Comparison of ENCODE assay signal across 37 cellular contexts in genomic region chr4:145523117-145523516, GRCh38. TPM values are rescaled to one million over a fixed set of nuclear protein-coding genes. Genes with fewer than 3 reads are reported as not detected.
DNase-seq lines count a peak whose midpoint lies in the region; ATAC-seq, FAIRE-seq and TF ChIP-seq lines count a peak whose summit lies in the region.
"Had no signal": no experiment of that assay in that cellular context is flagged by ENCODE, and none has a peak within 500 bp of the region (broad histone marks: within the 10 kb centered on the region; RNA-seq: fewer than 3 reads in every experiment).

No MANE protein-coding gene starts in this region.

- H3K9me3 ChIP-seq in GM23248 (ENCODE audit: low read depth) = no peaks in the 10 kb centered on the region
- H3K9me3 ChIP-seq in OCI-LY1 (ENCODE audit: low read length) = no peaks in the 10 kb centered on the region
- no peaks in the 10 kb centered on the region for H3K9me3 ChIP-seq in left lung
- H3K9me3 ChIP-seq: colonic mucosa, gastroesophageal sphincter, mucosa of descending colon, sigmoid colon, SJCRH30, transverse colon had no signal

- DNase-seq in GM23248 (peak; percentile 66), bronchial epithelial cell (ENCODE audit: low read depth) (peak; percentile 88), foreskin keratinocyte (peak; percentile 34 to 60), T-helper 9 cell (no peak), left lung (no peak), endothelial cell (ENCODE audit: low spot score) (no peak)
- DNase-seq: ACHN; activated CD4-positive, alpha-beta T cell treated with anti-CD3 and anti-CD28 coated beads, Interleukin-2, amount 10 ng/mL, durations not matched to agents 7 days and 5 days; activated effector memory CD4-positive, alpha-beta T cell treated with anti-CD3 and anti-CD28 coated beads, Interleukin-2, amount 50 U/mL, for 16 hours; activated T-cell treated with anti-CD3 and anti-CD28 coated beads, Interleukin-2, amount 50 U/mL, for 1 hour; anterior cingulate cortex; CD4-positive, alpha-beta memory T cell; colonic mucosa; effector CD4-positive, alpha-beta T cell; H7; left cardiac atrium; mucosa of descending colon; natural killer cell; NCI-H1417; NCI-H2081 treated with DMSO at 0.1 percent for 48 hours; NCI-H226; NCI-H69; sigmoid colon; SJCRH30; stimulated activated CD4-positive, alpha-beta T cell treated with anti-CD3 and anti-CD28 coated beads, Interleukin-4, amount 100 ng/mL, for 1 hour; T1000; transverse colon had no signal

- peaks cover 11% of the 10 kb centered on the region for H3K36me3 Mint-ChIP-seq in endothelial cell (ENCODE audit: low read depth, unreplicated experiment)
- H3K36me3 Mint-ChIP-seq: activated naive CD8-positive, alpha-beta T cell; CD4-positive, alpha-beta memory T cell; natural killer cell; WTC11 had no signal

- no peaks in the 10 kb centered on the region for H3K9me3 Mint-ChIP-seq in endothelial cell (ENCODE audit: unreplicated experiment)
- H3K9me3 Mint-ChIP-seq: activated CD4-positive, alpha-beta T cell treated with anti-CD3 and anti-CD28 coated beads, Interleukin-2, amount 10 ng/mL, durations not matched to agents 7 days and 5 days; CD4-positive, alpha-beta memory T cell; natural killer cell; WTC11 had no signal

- H3K4me1 Mint-ChIP-seq in endothelial cell (ENCODE audit: unreplicated experiment) = peaks cover 11% of the 10 kb centered on the region
- H3K4me1 Mint-ChIP-seq: CD4-positive, alpha-beta memory T cell had no signal

- no peaks in the 10 kb centered on the region for H3K9me2 ChIP-seq in GM23248 (ENCODE audit: insufficient read depth)
- no peaks in the 10 kb centered on the region for H3K9me2 ChIP-seq in OCI-LY1 (ENCODE audit: low read depth, low read length)

- H3K4me1 ChIP-seq in GM23248 (ENCODE audit: insufficient read depth) = peaks cover 17% of the 10 kb centered on the region
- peaks cover 99% of the 10 kb centered on the region for H3K4me1 ChIP-seq in OCI-LY1 (ENCODE audit: insufficient read depth, low read length, severe bottlenecking)
- H3K4me1 ChIP-seq in foreskin keratinocyte = peaks cover 3% of the 10 kb centered on the region
- H3K4me1 ChIP-seq in left lung = peaks cover 0 to 7% of the 10 kb centered on the region in 2 donors
- H3K4me1 ChIP-seq: colonic mucosa had no signal

- no peak for TF ChIP-seq CTCF in OCI-LY1 (IDR thresholded peaks at IDR 0.05; ENCODE audit: low read length)
- no peak for TF ChIP-seq CTCF in bronchial epithelial cell (IDR thresholded peaks at IDR 0.05; ENCODE audit: insufficient read depth, low read length, severe bottlenecking)
- TF ChIP-seq CTCF in foreskin keratinocyte (conservative IDR thresholded peaks at IDR 0.05) = no peak
- TF ChIP-seq CTCF in left lung (IDR thresholded peaks at IDR 0.05) = no peak
- no peak for TF ChIP-seq CTCF in endothelial cell (IDR thresholded peaks at IDR 0.05; ENCODE audit: unreplicated experiment)

- H3K27ac Mint-ChIP-seq in endothelial cell (ENCODE audit: unreplicated experiment) = no peak overlapping the region
- H3K27ac Mint-ChIP-seq: activated CD4-positive, alpha-beta T cell treated with anti-CD3 and anti-CD28 coated beads, Interleukin-2, amount 10 ng/mL, durations not matched to agents 7 days and 5 days; activated naive CD8-positive, alpha-beta T cell; B cell; CD4-positive, alpha-beta memory T cell; natural killer cell had no signal

- H3K4me3 Mint-ChIP-seq in endothelial cell (ENCODE audit: unreplicated experiment) = no peak overlapping the region
- H3K4me3 Mint-ChIP-seq: activated CD4-positive, alpha-beta T cell treated with anti-CD3 and anti-CD28 coated beads, Interleukin-2, amount 10 ng/mL, durations not matched to agents 7 days and 5 days; activated naive CD8-positive, alpha-beta T cell; B cell; CD4-positive, alpha-beta memory T cell; natural killer cell; WTC11 had no signal

- ATAC-seq in foreskin keratinocyte (peak; percentile 97), GM18520 (IDR thresholded peaks at IDR 0.05; ENCODE audit: unreplicated experiment) (no peak), left lung (no peak)
- ATAC-seq: gastroesophageal sphincter, left cardiac atrium, mucosa of descending colon, natural killer cell, WTC11 had no signal

- no peak overlapping the region for H3K4me3 ChIP-seq in GM23248
- H3K4me3 ChIP-seq in OCI-LY1 (ENCODE audit: low read depth, low read length, poor library complexity, severe bottlenecking) = peak overlapping the region; percentile 58
- no peak overlapping the region for H3K4me3 ChIP-seq in bronchial epithelial cell (ENCODE audit: low read depth, low read length)
- H3K4me3 ChIP-seq in left lung = no peak overlapping the region
- H3K4me3 ChIP-seq: cardiac muscle cell, colonic mucosa, gastroesophageal sphincter, hepatocyte, mucosa of descending colon, sigmoid colon, SJCRH30, transverse colon had no signal

- H4K20me1 ChIP-seq in GM23248 (ENCODE audit: insufficient read depth) = no peaks in the 10 kb centered on the region
- H4K20me1 ChIP-seq in OCI-LY1 (ENCODE audit: insufficient read depth, low read length) = no peaks in the 10 kb centered on the region

- H3K9ac ChIP-seq in GM23248 (no peak overlapping the region), OCI-LY1 (ENCODE audit: low read length) (peak overlapping the region; percentile 78)

- H3F3A ChIP-seq in GM23248 (ENCODE audit: insufficient read depth) = peaks cover 21% of the 10 kb centered on the region
- no peaks in the 10 kb centered on the region for H3F3A ChIP-seq in OCI-LY1 (ENCODE audit: insufficient read depth, low read length)

- in situ Hi-C loops in GM23248 (cut with MboI) = no loop called here

- no peaks in the 10 kb centered on the region; the same call in 1 of the 2 replicates for H3K36me3 ChIP-seq in GM23248 (ENCODE audit: low read depth)
- H3K36me3 ChIP-seq in OCI-LY1 (ENCODE audit: insufficient read depth, low read length) = peaks cover 39% of the 10 kb centered on the region
- H3K36me3 ChIP-seq in bronchial epithelial cell (ENCODE audit: control insufficient read depth, insufficient read depth, low read length) = no peaks in the 10 kb centered on the region
- no peaks in the 10 kb centered on the region for H3K36me3 ChIP-seq in left lung
- H3K36me3 ChIP-seq: cardiac muscle cell, colonic mucosa, gastroesophageal sphincter, sigmoid colon, transverse colon had no signal

- H3K4me2 ChIP-seq in GM23248 (ENCODE audit: unreplicated experiment) = no peak overlapping the region
- peak overlapping the region; percentile 77 for H3K4me2 ChIP-seq in OCI-LY1 (ENCODE audit: low read length)
- H3K4me2 ChIP-seq: hepatocyte had no signal

- H2AFZ ChIP-seq in GM23248 (no peak overlapping the region), OCI-LY1 (ENCODE audit: low read length) (no peak overlapping the region)
- H2AFZ ChIP-seq: hepatocyte had no signal

- FAIRE-seq in bronchial epithelial cell (lab: Jason Lieb, UNC) = no peak
- FAIRE-seq: GM18507, RCC 7860 had no signal

- H3K79me2 ChIP-seq in GM23248 (ENCODE audit: insufficient read depth) (peaks cover 83% of the 10 kb centered on the region), OCI-LY1 (ENCODE audit: insufficient read depth, low read length) (peaks cover 73% of the 10 kb centered on the region)

- H3K27ac ChIP-seq in GM23248 (no peak overlapping the region), OCI-LY1 (ENCODE audit: low read depth, low read length, poor library complexity, severe bottlenecking) (peak overlapping the region; percentile 94), foreskin keratinocyte (no peak overlapping the region), left lung (no peak overlapping the region)
- H3K27ac ChIP-seq: cardiac muscle cell, colonic mucosa, gastroesophageal sphincter, hepatocyte, sigmoid colon, transverse colon had no signal

- H3K27me3 ChIP-seq in GM23248 (replicated peaks; ENCODE audit: insufficient read depth) (no peaks in the 10 kb centered on the region), OCI-LY1 (ENCODE audit: insufficient read depth, low read length) (no peaks in the 10 kb centered on the region), bronchial epithelial cell (ENCODE audit: control insufficient read depth, insufficient read depth, low read length) (no peaks in the 10 kb centered on the region), foreskin keratinocyte (no peaks in the 10 kb centered on the region), left lung (no peaks in the 10 kb centered on the region)
- H3K27me3 ChIP-seq: cardiac muscle cell, colonic mucosa, gastroesophageal sphincter, hepatocyte, sigmoid colon, SJCRH30, transverse colon had no signal

- intact Hi-C loops in left lung (cut with DNase I) = no loop called here

- WGBS in GM23248 (ENCODE audit: low coverage in 1 of 2, low lambda C conversion rate in 2 of 2, missing lambda C conversion rate in 2 of 2), 2 experiments = 85 to 90% methylated on average over 2 of the region's 2 CpGs

- H3K27me3 Mint-ChIP-seq in endothelial cell (ENCODE audit: unreplicated experiment) = no peaks in the 10 kb centered on the region
- H3K27me3 Mint-ChIP-seq: activated CD4-positive, alpha-beta T cell treated with anti-CD3 and anti-CD28 coated beads, Interleukin-2, amount 10 ng/mL, durations not matched to agents 7 days and 5 days had no signal

RNA-seq across cellular contexts. Expression of gene SMAD1, which starts 41.5 kb away (rescaled TPM):
- 24.0 and 24.9 TPM in 2 replicates for total RNA-seq in GM23248 (2014; rRNA removed; shearing (Covaris generic))
- polyA plus RNA-seq in GM23248 (2016; fragmentation: Nextera tagmentation; extraction: Ambion mirVana) (17.8 and 20.2 TPM in 2 replicates), foreskin keratinocyte (4.4 and 5.3 TPM in 2 replicates)
- total RNA-seq in bronchial epithelial cell (11.1 and 16.6 TPM in 2 replicates), foreskin keratinocyte (27.4 and 27.6 TPM in 2 replicates), left lung (10 to 100 TPM; 22.0 to 22.9 TPM), endothelial cell (ENCODE audit: unreplicated experiment) (82.8 TPM)
- total RNA-seq: B cell had no signal

Comparison
In these comparisons a context has a peak if more than half of its experiments do, and no peak if none do; other contexts are left out.
1. DNase-seq: peak in GM23248 (single experiment), bronchial epithelial cell (single experiment) and foreskin keratinocyte (2 of 2); none in T-helper 9 cell (single experiment), left lung (0 of 2) and endothelial cell (single experiment).